ENCODE assay signal across 28 cellular contexts in genomic region chr11:103067118-103067517, GRCh38. TPM values are rescaled to one million over a fixed set of nuclear protein-coding genes. Genes with fewer than 3 reads are reported as not detected.
DNase-seq lines count a peak whose midpoint lies in the region; TF ChIP-seq lines count a peak whose summit lies in the region.
"Had no signal": no experiment of that assay in that cellular context is flagged by ENCODE, and none has a peak within 500 bp of the region (broad histone marks: within the 10 kb centered on the region; RNA-seq: fewer than 3 reads in every experiment).

No MANE protein-coding gene starts in this region.

- TF ChIP-seq CTCF in A673 (conservative IDR thresholded peaks at IDR 0.05; ENCODE audit: low read depth, low read length), result no peak
- TF ChIP-seq CTCF in NB4 (IDR thresholded peaks at IDR 0.05; ENCODE audit: low read depth, low read length), result no peak

- H3K4me1 ChIP-seq in A673 (ENCODE audit: insufficient read depth, low read length, poor library complexity, severe bottlenecking), result peaks cover 19% of the 10 kb centered on the region
- H3K4me1 ChIP-seq: prostate gland, transverse colon had no signal

- POLR2A ChIA-PET in A673 (lab: Charles Lee; ENCODE audit: low non-redundant PET), result no interaction called here

- no peaks in the 10 kb centered on the region for H3K9me3 ChIP-seq in A673 (ENCODE audit: low read depth, low read length, poor library complexity, severe bottlenecking)
- H3K9me3 ChIP-seq: adrenal gland, heart left ventricle, lower lobe of right lung, prostate gland, transverse colon had no signal

- H3K4me3 ChIP-seq in A673 (ENCODE audit: low read depth, low read length, poor library complexity, severe bottlenecking), result no peak overlapping the region
- H3K4me3 ChIP-seq in NB4 (ENCODE audit: low read depth, low read length), result no peak overlapping the region
- H3K4me3 ChIP-seq: adrenal gland, BLaER1, GM12878, heart left ventricle, K562, lower lobe of right lung, prostate gland, transverse colon had no signal

- BruUV-seq in A673 (replicated peaks; lab: Mats Ljungman, UMichigan), result no TSS peak

- TF ChIP-seq POLR2A in NB4 (IDR thresholded peaks at IDR 0.05; ENCODE audit: extremely low read depth, insufficient read length), result no peak

- H3K27ac ChIP-seq in A673 (ENCODE audit: low read depth, low read length, poor library complexity, severe bottlenecking), result no peak overlapping the region
- H3K27ac ChIP-seq: adrenal gland, BLaER1, heart left ventricle, lower lobe of right lung, prostate gland, transverse colon, VCaP had no signal

- CTCF ChIA-PET in A673 (lab: Charles Lee), result no interaction called here

- peaks cover 56% of the 10 kb centered on the region for H3K36me3 ChIP-seq in A673 (ENCODE audit: insufficient read depth, low read length, poor library complexity, severe bottlenecking)
- H3K36me3 ChIP-seq: prostate gland had no signal

- intact Hi-C loops in A673 (cut with micrococcal nuclease; ENCODE audit: unreplicated experiment), result no loop called here

- DNase-seq in A673 (ENCODE audit: low spot score), result peak; percentile 30
- peak; percentile 96 for DNase-seq in GF-D8 (lab: John Stamatoyannopoulos, UW)
- DNase-seq in NB4 (ENCODE audit: low read depth), result peak; percentile 12
- DNase-seq in amniotic epithelial cell (ENCODE audit: low read depth), result peak; percentile 43
- no peak for DNase-seq in DMS79 (lab: John Stamatoyannopoulos, UW)
- DNase-seq in NCI-H1048 (lab: John Stamatoyannopoulos, UW), result no peak
- no peak for DNase-seq in SK-N-DZ (ENCODE audit: low spot score)
- DNase-seq: activated CD4-positive, alpha-beta T cell treated with anti-CD3 and anti-CD28 coated beads for 4 hours; activated CD8-positive, alpha-beta memory T cell treated with anti-CD3 and anti-CD28 coated beads for 24 hours; activated T-cell treated with anti-CD3 and anti-CD28 coated beads for 4 hours; dermis blood vessel endothelial cell; endodermal cell; heart left ventricle; lower lobe of right lung; naive thymus-derived CD4-positive, alpha-beta T cell; NCI-H1694 treated with DMSO at 0.1 percent for 48 hours; NCI-H446 treated with DMSO at 0.1 percent for 48 hours; nucleus accumbens; PC-3; stimulated activated CD4-positive, alpha-beta T cell treated with anti-CD3 and anti-CD28 coated beads, Interleukin-12 subunit alpha, Interleukin-12 subunit beta, amount 100 ng/mL, for 4 hours; stimulated activated CD4-positive, alpha-beta T cell treated with anti-CD3 and anti-CD28 coated beads, Interleukin-4, amount 100 ng/mL, for 1 hour; transverse colon had no signal

- H3K27me3 ChIP-seq in A673 (replicated peaks; ENCODE audit: insufficient read depth, low read depth, low read length, poor library complexity), result no peaks in the 10 kb centered on the region
- H3K27me3 ChIP-seq: adrenal gland, BLaER1, heart left ventricle, transverse colon had no signal

RNA-seq across cellular contexts. Expression of gene DCUN1D5, which starts 24.8 kb away (rescaled TPM):
- 92.3 and 102 TPM in 2 replicates for total RNA-seq in A673 (2021)
- 46.7 and 57.0 TPM in 2 replicates for polyA plus RNA-seq in SK-N-DZ (2014; cell fraction: cytosol; rRNA removed)
- 29.1 and 37.9 TPM in 2 replicates for polyA plus RNA-seq in SK-N-DZ (2014; cell fraction: nucleus; rRNA removed)

RNA-seq across cellular contexts. Expression of gene DYNC2H1, which starts 42.1 kb away (rescaled TPM):
- 42.6 and 44.0 TPM in 2 replicates for total RNA-seq in A673 (2021)
- polyA plus RNA-seq in SK-N-DZ (2014; cell fraction: cytosol; rRNA removed), result 4.2 and 6.0 TPM in 2 replicates
- 3.8 and 8.6 TPM in 2 replicates for polyA plus RNA-seq in SK-N-DZ (2014; cell fraction: nucleus; rRNA removed)

Comparison
In these comparisons a context has a peak if more than half of its experiments do, and no peak if none do; other contexts are left out.
1. DNase-seq: peak in A673 (single experiment), GF-D8 (single experiment), NB4 (single experiment) and amniotic epithelial cell (single experiment); none in DMS79 (single experiment), NCI-H1048 (single experiment) and SK-N-DZ (single experiment).